In genomic region chr11:133041928-133042890, GRCh38 we compare ENCODE assay signal across 17 cellular contexts.
"Had no signal": no experiment of that assay in that cellular context is flagged by ENCODE, and none has a peak within 500 bp of the region (broad histone marks: within the 10 kb centered on the region; RNA-seq: fewer than 3 reads in every experiment).

No MANE protein-coding gene starts in this region.

- DNase-seq: activated B cell treated with CpG ODN at 0.5 μM for 24 hours; activated CD4-positive, alpha-beta T cell treated with anti-CD3 and anti-CD28 coated beads, Interleukin-2, amount 10 ng/mL, durations not matched to agents 24 days and 14 days; activated CD8-positive, alpha-beta memory T cell treated with anti-CD3 and anti-CD28 coated beads for 24 hours; activated gamma-delta T cell treated with Interleukin-2 at 50 U/mL for 16 hours; amniotic stem cell; brain microvascular endothelial cell; cerebellar nuclear complex; effector memory CD4-positive, alpha-beta T cell; foreskin keratinocyte; head of caudate nucleus; left cardiac atrium; midbrain; stimulated activated CD4-positive, alpha-beta T cell treated with anti-CD3 and anti-CD28 coated beads, Interleukin-4, amount 100 ng/mL, for 4 hours; stimulated activated CD8-positive, alpha-beta memory T cell treated with anti-CD3 and anti-CD28 coated beads, Interleukin-4, amount 100 ng/mL, for 48 hours; stimulated activated naive CD8-positive, alpha-beta T cell treated with anti-CD3 and anti-CD28 coated beads, Interleukin-15, Interleukin-2, amounts not matched to agents 100 U/mL and 50 U/mL, for 24 hours; trophoblast cell had no signal

- H3K4me1 Mint-ChIP-seq: activated B cell treated with CpG ODN at 0.5 μM for 24 hours; activated CD4-positive, alpha-beta T cell treated with anti-CD3 and anti-CD28 coated beads, Interleukin-2, amount 10 ng/mL, durations not matched to agents 24 days and 14 days had no signal

- H3K27ac Mint-ChIP-seq: activated B cell treated with CpG ODN at 0.5 μM for 24 hours; activated CD4-positive, alpha-beta T cell treated with anti-CD3 and anti-CD28 coated beads, Interleukin-2, amount 10 ng/mL, durations not matched to agents 24 days and 14 days; activated naive CD8-positive, alpha-beta T cell had no signal

- H3K4me3 Mint-ChIP-seq: activated B cell treated with CpG ODN at 0.5 μM for 24 hours; activated CD4-positive, alpha-beta T cell treated with anti-CD3 and anti-CD28 coated beads, Interleukin-2, amount 10 ng/mL, durations not matched to agents 24 days and 14 days; activated naive CD8-positive, alpha-beta T cell had no signal

- H3K27me3 Mint-ChIP-seq: activated B cell treated with CpG ODN at 0.5 μM for 24 hours; activated CD4-positive, alpha-beta T cell treated with anti-CD3 and anti-CD28 coated beads, Interleukin-2, amount 10 ng/mL, durations not matched to agents 24 days and 14 days; activated naive CD8-positive, alpha-beta T cell had no signal

- H3K9me3 Mint-ChIP-seq: activated B cell treated with CpG ODN at 0.5 μM for 24 hours; activated CD4-positive, alpha-beta T cell treated with anti-CD3 and anti-CD28 coated beads, Interleukin-2, amount 10 ng/mL, durations not matched to agents 24 days and 14 days had no signal

- H3K36me3 Mint-ChIP-seq: activated naive CD8-positive, alpha-beta T cell had no signal

- ATAC-seq: foreskin keratinocyte; left cardiac atrium; stimulated activated naive CD8-positive, alpha-beta T cell treated with anti-CD3 and anti-CD28 coated beads, Interleukin-15, Interleukin-2, amounts not matched to agents 100 U/mL and 50 U/mL, for 24 hours had no signal
